ENCODE assay signal across 15 cellular contexts in the genomic region with DNA sequence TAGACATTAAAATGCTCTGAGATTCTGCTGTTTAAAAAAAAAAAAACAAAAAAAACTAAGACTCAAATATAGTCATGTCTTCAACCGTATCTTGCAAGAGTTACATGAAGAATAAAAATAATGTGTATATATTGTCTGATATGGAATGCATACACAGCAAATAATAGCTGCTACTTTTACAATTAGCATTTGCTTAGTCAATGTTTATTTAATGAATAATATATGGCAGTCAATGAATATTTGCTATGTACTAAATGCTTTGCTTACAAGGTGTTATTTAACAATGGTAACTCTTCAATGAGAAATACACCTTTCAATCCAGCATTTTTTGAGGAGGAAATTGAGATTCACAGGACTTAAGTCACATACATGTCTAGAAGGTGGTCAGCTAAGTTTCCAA.
A peak's percentile ranks its signal among the peaks of the same experiment; 100 is the strongest.
DNase-seq lines count a peak whose midpoint lies in the region; ATAC-seq and TF ChIP-seq lines count a peak whose summit lies in the region.
"Had no signal": no experiment of that assay in that cellular context is flagged by ENCODE, and none has a peak within 500 bp of the region (broad histone marks: within the 10 kb centered on the region; RNA-seq: fewer than 3 reads in every experiment).

No MANE protein-coding gene starts in this region.

- H4K20me1 ChIP-seq in mammary epithelial cell (ENCODE audit: insufficient read depth, low read length): no peaks in the 10 kb centered on the region
- no peaks in the 10 kb centered on the region for H4K20me1 ChIP-seq in PC-3 (ENCODE audit: low read length)

- H3K4me2 ChIP-seq in mammary epithelial cell (ENCODE audit: insufficient read depth, low read depth, low read length) (peak overlapping the region; percentile 26), PC-3 (ENCODE audit: low read length) (peak overlapping the region; percentile 64)

- H3K36me3 Mint-ChIP-seq in MCF 10A (ENCODE audit: insufficient read depth, unreplicated experiment): no peaks in the 10 kb centered on the region
- H3K36me3 Mint-ChIP-seq: CD8-positive, alpha-beta T cell had no signal

- H2AFZ ChIP-seq in mammary epithelial cell (ENCODE audit: low read depth, low read length) (peak overlapping the region; percentile 42), PC-3 (ENCODE audit: low read length) (no peak overlapping the region)

- H3K4me1 ChIP-seq in mammary epithelial cell (ENCODE audit: insufficient read depth, low read length) (peaks cover 35% of the 10 kb centered on the region), PC-3 (ENCODE audit: insufficient read depth, low read length) (peaks cover 41% of the 10 kb centered on the region), suprapubic skin (peaks cover 20% of the 10 kb centered on the region), gastrocnemius medialis (no peaks in the 10 kb centered on the region)
- H3K4me1 ChIP-seq: BE2C, Caco-2, HAP-1 had no signal

- peak; percentile 48 for ATAC-seq in PC-3
- ATAC-seq in gastrocnemius medialis: no peak
- ATAC-seq: CD8-positive, alpha-beta T cell had no signal

- DNase-seq in mammary epithelial cell (no peak), MCF 10A (ENCODE audit: unreplicated experiment) (no peak), PC-3 (peak; percentile 37), epithelial cell of prostate (ENCODE audit: low read depth, low spot score) (no peak), suprapubic skin (ENCODE audit: low spot score in 2 of 2) (no peak), gastrocnemius medialis (no peak), CD1c-positive myeloid dendritic cell (ENCODE audit: extremely low spot score) (no peak), COLO668 (lab: John Stamatoyannopoulos, UW; ENCODE audit: unreplicated experiment) (no peak)
- DNase-seq: BE2C; Caco-2; CD8-positive, alpha-beta T cell; HFFc6 had no signal

- H3K36me3 ChIP-seq in mammary epithelial cell (ENCODE audit: insufficient read depth, low read length) (no peaks in the 10 kb centered on the region), PC-3 (ENCODE audit: low read depth, low read length) (no peaks in the 10 kb centered on the region), suprapubic skin (no peaks in the 10 kb centered on the region), gastrocnemius medialis (no peaks in the 10 kb centered on the region)
- H3K36me3 ChIP-seq: BE2C, HAP-1 had no signal

- H3K4me3 ChIP-seq in mammary epithelial cell (replicated peaks in 1 of 3; ENCODE audit: insufficient read depth in 1 of 3, low read depth in 2 of 3, low read length in 3 of 3): no peak overlapping the region
- no peak overlapping the region for H3K4me3 ChIP-seq in PC-3 (ENCODE audit: low read length)
- H3K4me3 ChIP-seq in suprapubic skin: no peak overlapping the region
- H3K4me3 ChIP-seq in gastrocnemius medialis: no peak overlapping the region
- H3K4me3 ChIP-seq: HAP-1 had no signal

- TF ChIP-seq EP300 in suprapubic skin (IDR thresholded peaks at IDR 0.05): no peak

- no peak for TF ChIP-seq CTCF in mammary epithelial cell (conservative IDR thresholded peaks at IDR 0.05 in 1 of 2, IDR thresholded peaks at IDR 0.05 in 1 of 2; ENCODE audit: extremely low read depth in 1 of 2, insufficient read depth in 1 of 2, low read depth in 1 of 2, low read length in 2 of 2)
- no peak for TF ChIP-seq CTCF in MCF 10A (IDR thresholded peaks at IDR 0.05; ENCODE audit: unreplicated experiment)
- TF ChIP-seq CTCF in PC-3 (conservative IDR thresholded peaks at IDR 0.05; ENCODE audit: low read depth, low read length): no peak
- TF ChIP-seq CTCF in suprapubic skin (IDR thresholded peaks at IDR 0.05): no peak
- no peak for TF ChIP-seq CTCF in gastrocnemius medialis (IDR thresholded peaks at IDR 0.05 in 4 of 5, conservative IDR thresholded peaks at IDR 0.05 in 1 of 5)

- no peaks in the 10 kb centered on the region for H3K79me2 ChIP-seq in mammary epithelial cell (ENCODE audit: insufficient read depth, low read length)
- no peaks in the 10 kb centered on the region for H3K79me2 ChIP-seq in PC-3 (ENCODE audit: low read length)

- no peak for TF ChIP-seq POLR2A in suprapubic skin (IDR thresholded peaks at IDR 0.05)
- no peak for TF ChIP-seq POLR2A in gastrocnemius medialis (IDR thresholded peaks at IDR 0.05)

- intact Hi-C loops in mammary epithelial cell (cut with micrococcal nuclease) (no loop called here), MCF 10A (cut with micrococcal nuclease) (loop anchor here (5.0 kb wide), 1 partner anchor 60 kb away; no protein-coding TSS in a partner anchor), PC-3 (cut with micrococcal nuclease) (no loop called here), gastrocnemius medialis (cut with DNase I; ENCODE audit: low total_unique reads) (no loop called here)

- no peak overlapping the region for H3K4me3 Mint-ChIP-seq in MCF 10A (ENCODE audit: unreplicated experiment)
- H3K4me3 Mint-ChIP-seq: CD8-positive, alpha-beta T cell; HFFc6 had no signal

- H3K9me3 ChIP-seq in mammary epithelial cell (replicated peaks; ENCODE audit: insufficient read depth, low read length) (no peaks in the 10 kb centered on the region), PC-3 (ENCODE audit: low read length) (no peaks in the 10 kb centered on the region), suprapubic skin (no peaks in the 10 kb centered on the region), gastrocnemius medialis (no peaks in the 10 kb centered on the region)
- H3K9me3 ChIP-seq: BE2C, Caco-2, HAP-1 had no signal

- in situ Hi-C loops in mammary epithelial cell (cut with MboI; ENCODE audit: low sequenced_read_pairs in 2 of 2) (loop anchor here in 1 of 2 donors (25.0 kb wide), 1 partner anchor 190 kb away; no protein-coding TSS in a partner anchor), gastrocnemius medialis (cut with MboI; ENCODE audit: low sequenced_read_pairs in 4 of 4) (loop anchor here in 1 of 4 donors (25.0 kb wide), 1 partner anchor 90 kb away; no protein-coding TSS in a partner anchor)

- no peaks in the 10 kb centered on the region for H3K27me3 ChIP-seq in mammary epithelial cell (ENCODE audit: insufficient read depth, low read length)
- no peaks in the 10 kb centered on the region for H3K27me3 ChIP-seq in PC-3 (ENCODE audit: low read length)
- H3K27me3 ChIP-seq in suprapubic skin: no peaks in the 10 kb centered on the region
- H3K27me3 ChIP-seq in gastrocnemius medialis: no peaks in the 10 kb centered on the region
- H3K27me3 ChIP-seq: BE2C had no signal

- H3F3A ChIP-seq in PC-3 (ENCODE audit: low read length, unreplicated experiment): no peaks in the 10 kb centered on the region

- no peaks in the 10 kb centered on the region for H3K9me2 ChIP-seq in PC-3 (replicated peaks; ENCODE audit: low read length)

- H3K9me3 Mint-ChIP-seq in MCF 10A (ENCODE audit: unreplicated experiment): no peaks in the 10 kb centered on the region
- H3K9me3 Mint-ChIP-seq: HFFc6 had no signal

- CTCF ChIA-PET in mammary epithelial cell (lab: Charles Lee; ENCODE audit: low non-redundant PET): no interaction called here
- CTCF ChIA-PET in MCF 10A (lab: Yijun Ruan, JAX): interaction anchor here (1.5 kb wide), 1 partner anchor 59 kb away, joined by 6 read pairs; no protein-coding TSS in a partner anchor
- CTCF ChIA-PET in PC-3 (lab: Charles Lee): no interaction called here

- dilution Hi-C loops in mammary epithelial cell (cut with HindIII; ENCODE audit: low sequenced_read_pairs): no loop called here

- H3K4me1 Mint-ChIP-seq in MCF 10A (ENCODE audit: insufficient read depth, unreplicated experiment): peaks cover 30% of the 10 kb centered on the region

- BruUV-seq in mammary epithelial cell (replicated peaks; lab: Mats Ljungman, UMichigan) (no TSS peak), MCF 10A (replicated peaks; lab: Mats Ljungman, UMichigan) (no TSS peak), PC-3 (replicated peaks; lab: Mats Ljungman, UMichigan) (no TSS peak)

- H3K27me3 Mint-ChIP-seq in MCF 10A (ENCODE audit: insufficient read depth, unreplicated experiment): no peaks in the 10 kb centered on the region

- H3K9ac ChIP-seq in mammary epithelial cell (ENCODE audit: insufficient read depth, low read length): no peak overlapping the region
- peak overlapping the region; percentile 38 for H3K9ac ChIP-seq in PC-3 (ENCODE audit: low read length)

- WGBS in mammary epithelial cell (ENCODE audit: low coverage, missing lambda C conversion rate): 86% methylated on average over 1 of the region's 1 CpG
- WGBS in suprapubic skin: 80% methylated on average over 1 of the region's 1 CpG

- POLR2A ChIA-PET in MCF 10A (lab: Yijun Ruan, JAX) (interaction anchor here (1.0 to 3.6 kb wide), 6 partner anchors 10 to 46 kb away, joined by 3 to 16 read pairs (median 5); no protein-coding TSS in a partner anchor), PC-3 (lab: Charles Lee; ENCODE audit: unreplicated experiment) (no interaction called here)

- no peak overlapping the region for H3K27ac Mint-ChIP-seq in MCF 10A (ENCODE audit: low read depth, unreplicated experiment)
- H3K27ac Mint-ChIP-seq: CD8-positive, alpha-beta T cell; HFFc6 had no signal

- H3K27ac ChIP-seq in mammary epithelial cell (ENCODE audit: insufficient read depth, low read depth, low read length) (peak overlapping the region; percentile 82), PC-3 (ENCODE audit: low read length) (peak overlapping the region; percentile 92), epithelial cell of prostate (peak overlapping the region; percentile 81), suprapubic skin (peak overlapping the region; percentile 39), gastrocnemius medialis (no peak overlapping the region)
- H3K27ac ChIP-seq: C4-2B, HL-60 had no signal

Comparison
In these comparisons a context has a peak if more than half of its experiments do, and no peak if none do; other contexts are left out.
1. H3K27ac ChIP-seq: peak in mammary epithelial cell (single experiment), PC-3 (single experiment), epithelial cell of prostate (single experiment) and suprapubic skin (single experiment); none in gastrocnemius medialis (0 of 4).